Comparison of ENCODE assay signal across 18 cellular contexts in genomic region chr10:4546931-4547330, GRCh38.
"Had no signal": no experiment of that assay in that cellular context is flagged by ENCODE, and none has a peak within 500 bp of the region (broad histone marks: within the 10 kb centered on the region; RNA-seq: fewer than 3 reads in every experiment).

No MANE protein-coding gene starts in this region.

- ATAC-seq: body of pancreas; effector memory CD8-positive, alpha-beta T cell; left lung; natural killer cell had no signal

- H3K9me3 ChIP-seq: body of pancreas, left lung, neutrophil, right atrium auricular region, stomach, testis had no signal

- DNase-seq: activated B cell treated with CpG ODN at 0.5 μM for 24 hours; activated CD8-positive, alpha-beta memory T cell treated with anti-CD3 and anti-CD28 coated beads for 24 hours; activated T-cell treated with anti-CD3 and anti-CD28 coated beads for 4 hours; amniotic stem cell; body of pancreas; effector memory CD8-positive, alpha-beta T cell; left lung; natural killer cell; SIG-M5; stomach; testis had no signal

- H3K4me3 ChIP-seq: body of pancreas, left lung, right atrium auricular region, stomach, testis had no signal

- H3K4me1 Mint-ChIP-seq: activated B cell treated with CpG ODN at 0.5 μM for 24 hours; central memory CD8-positive, alpha-beta T cell; natural killer cell had no signal

- H3K4me1 ChIP-seq: body of pancreas, left lung, right atrium auricular region, testis had no signal

- H3K27ac ChIP-seq: body of pancreas, left lung, neutrophil, right atrium auricular region, stomach, testis had no signal

- H3K4me3 Mint-ChIP-seq: activated B cell treated with CpG ODN at 0.5 μM for 24 hours; activated CD4-positive, alpha-beta T cell treated with anti-CD3 and anti-CD28 coated beads, Interleukin-2, amount 10 ng/mL, durations not matched to agents 24 days and 14 days; central memory CD8-positive, alpha-beta T cell; dendritic cell treated with granulocyte-macrophage colony-stimulating factor and Interleukin-4, amounts not matched to agents 40 ng/mL and 50 ng/mL, for 4 days; effector memory CD8-positive, alpha-beta T cell; natural killer cell; T-helper 1 cell treated with Interleukin-12 subunit alpha and Interleukin-12 subunit beta and Interleukin-4 antibody, amounts not matched to agents 30 μg/mL and 1 μg/mL, for 36 hours had no signal

- H3K27ac Mint-ChIP-seq: activated B cell treated with CpG ODN at 0.5 μM for 24 hours; activated CD4-positive, alpha-beta T cell treated with anti-CD3 and anti-CD28 coated beads, Interleukin-2, amount 10 ng/mL, durations not matched to agents 24 days and 14 days; activated naive CD4-positive, alpha-beta T cell treated with anti-CD3 and anti-CD28 coated beads, Interleukin-2, amount 50 U/mL, for 72 hours; dendritic cell treated with granulocyte-macrophage colony-stimulating factor and Interleukin-4, amounts not matched to agents 40 ng/mL and 50 ng/mL, for 4 days; effector memory CD8-positive, alpha-beta T cell; natural killer cell; T-helper 1 cell treated with Interleukin-12 subunit alpha and Interleukin-12 subunit beta and Interleukin-4 antibody, amounts not matched to agents 30 μg/mL and 1 μg/mL, for 36 hours had no signal

- H3K36me3 ChIP-seq: left lung, neutrophil, right atrium auricular region, stomach had no signal

- H3K27me3 Mint-ChIP-seq: dendritic cell treated with granulocyte-macrophage colony-stimulating factor and Interleukin-4, amounts not matched to agents 40 ng/mL and 50 ng/mL, for 4 days had no signal

- H3K36me3 Mint-ChIP-seq: activated naive CD4-positive, alpha-beta T cell treated with anti-CD3 and anti-CD28 coated beads, Interleukin-2, amount 50 U/mL, for 72 hours; natural killer cell had no signal

- H3K27me3 ChIP-seq: body of pancreas, left lung, neutrophil, right atrium auricular region, stomach, testis had no signal

- H3K9me3 Mint-ChIP-seq: activated B cell treated with CpG ODN at 0.5 μM for 24 hours; activated CD4-positive, alpha-beta T cell treated with anti-CD3 and anti-CD28 coated beads, Interleukin-2, amount 10 ng/mL, durations not matched to agents 24 days and 14 days; activated naive CD4-positive, alpha-beta T cell treated with anti-CD3 and anti-CD28 coated beads, Interleukin-2, amount 50 U/mL, for 72 hours; central memory CD8-positive, alpha-beta T cell; dendritic cell treated with granulocyte-macrophage colony-stimulating factor and Interleukin-4, amounts not matched to agents 40 ng/mL and 50 ng/mL, for 4 days; effector memory CD8-positive, alpha-beta T cell; natural killer cell; T-helper 1 cell treated with Interleukin-12 subunit alpha and Interleukin-12 subunit beta and Interleukin-4 antibody, amounts not matched to agents 30 μg/mL and 1 μg/mL, for 36 hours had no signal
